In the genomic region with DNA sequence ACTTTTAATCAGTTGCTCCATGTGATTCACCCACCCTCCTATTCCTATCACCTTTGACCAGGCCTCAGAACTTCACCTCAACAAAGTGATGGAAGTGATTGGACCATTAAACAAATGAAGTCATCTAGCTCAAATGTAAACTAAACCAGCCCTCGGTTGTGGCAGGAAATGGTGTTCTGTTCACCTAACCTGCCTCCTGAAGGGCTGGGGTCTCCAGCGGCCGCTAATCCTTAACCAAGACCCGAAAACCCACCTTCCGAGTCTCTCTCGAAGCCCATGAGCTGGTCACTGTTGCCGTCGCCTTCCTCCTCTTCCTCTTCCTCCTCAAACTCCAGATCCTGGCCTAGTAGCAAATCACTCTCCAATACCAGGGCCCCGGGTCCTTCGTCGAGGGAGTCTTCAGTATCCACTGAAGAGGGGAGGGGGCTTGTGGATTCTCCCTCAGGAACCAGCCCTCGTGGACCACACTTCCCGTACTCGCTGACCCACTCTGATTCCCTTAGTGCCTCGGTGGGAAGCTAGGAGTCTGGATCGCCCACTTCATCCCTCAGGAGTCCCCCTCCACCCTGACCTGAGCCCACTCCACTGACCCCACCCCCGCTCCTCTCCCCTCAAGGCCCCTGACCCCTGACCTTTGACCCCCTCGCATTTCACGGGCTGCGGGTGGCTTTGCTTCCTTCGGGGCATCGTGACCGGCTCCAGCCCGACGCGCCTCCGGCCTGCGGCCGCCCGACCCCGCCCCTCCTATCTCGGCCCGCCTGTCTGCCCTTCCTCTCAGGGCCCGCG, we compare ENCODE assay signal across 9 cellular contexts. TPM values are rescaled to one million over a fixed set of nuclear protein-coding genes. Genes with fewer than 3 reads are reported as not detected.
DNase-seq lines count a peak whose midpoint lies in the region; ATAC-seq, FAIRE-seq and TF ChIP-seq lines count a peak whose summit lies in the region.
"Had no signal": no experiment of that assay in that cellular context is flagged by ENCODE, and none has a peak within 500 bp of the region (broad histone marks: within the 10 kb centered on the region; RNA-seq: fewer than 3 reads in every experiment).

No MANE protein-coding gene starts in this region.

- POLR2A ChIA-PET in HEK293T (lab: Yijun Ruan, JAX) = interaction anchor here (0.6 to 3.0 kb wide), 11 partner anchors 9 to 326 kb away, joined by 3 to 20 read pairs (median 4); a partner anchor contains a TSS

- ATAC-seq in heart left ventricle (peak in 2 of 4 donors; percentile 12 to 15), pancreas (peak in 3 of 4 donors; percentile 26 to 57 (median 27))

- H3K9me3 ChIP-seq in heart left ventricle (no peaks in the 10 kb centered on the region), pancreas (no peaks in the 10 kb centered on the region)

- no peaks in the 10 kb centered on the region for H3K27me3 ChIP-seq in heart left ventricle
- no peaks in the 10 kb centered on the region for H3K27me3 ChIP-seq in pancreas

- DNase-seq in ELF-1 (ENCODE audit: low read depth, low spot score) (peak; percentile 57), HCEC 1CT (peak; percentile 37), NCI-H69 (lab: John Stamatoyannopoulos, UW) (peak; percentile 65), heart left ventricle (peak; percentile 77 to 89 (median 83)), pancreas (peak in 4 of 6 donors; percentile 66 to 84 (median 75)), LoVo (ENCODE audit: low spot score) (no peak), HEK293T (ENCODE audit: extremely low spot score) (no peak)

- H3K4me1 Mint-ChIP-seq in activated naive CD8-positive, alpha-beta T cell (ENCODE audit: low read depth) = peaks cover 21% of the 10 kb centered on the region

- CTCF ChIA-PET in HEK293T (lab: Yijun Ruan, JAX) = interaction anchor here (0.7 to 1.1 kb wide), 2 partner anchors 10 to 100 kb away, joined by 3 read pairs; no protein-coding TSS in a partner anchor

- peaks cover 6% of the 10 kb centered on the region for H3K36me3 Mint-ChIP-seq in activated naive CD8-positive, alpha-beta T cell

- H3K9me3 Mint-ChIP-seq in activated naive CD8-positive, alpha-beta T cell (ENCODE audit: low read depth) = no peaks in the 10 kb centered on the region

- 0 to 1% (median 0%) methylated on average over 20 to 35 of the region's 35 CpGs for WGBS in heart left ventricle, 4 donors
- 1% methylated on average over 31 to 35 of the region's 35 CpGs for WGBS in pancreas, 2 donors

- H3K36me3 ChIP-seq in heart left ventricle (peaks cover 3 to 77% (median 68%) of the 10 kb centered on the region in 9 donors), pancreas (peaks cover 0 to 47% (median 21%) of the 10 kb centered on the region in 3 donors)

- H3K4me3 Mint-ChIP-seq in activated naive CD8-positive, alpha-beta T cell = peak overlapping the region; percentile 93

- H3K27ac Mint-ChIP-seq in activated naive CD8-positive, alpha-beta T cell = peak overlapping the region; percentile 96

- TF ChIP-seq POLR2A in heart left ventricle (IDR thresholded peaks at IDR 0.05) = no peak

- no peak for TF ChIP-seq CTCF in heart left ventricle (IDR thresholded peaks at IDR 0.05)
- TF ChIP-seq CTCF in pancreas (IDR thresholded peaks at IDR 0.05) = no peak

- H3K27ac ChIP-seq in heart left ventricle = peak overlapping the region; percentile 53 to 96 (median 89)
- peak overlapping the region; percentile 79 to 92 (median 90) for H3K27ac ChIP-seq in pancreas

- H3K27me3 Mint-ChIP-seq in activated naive CD8-positive, alpha-beta T cell = no peaks in the 10 kb centered on the region

- peaks cover 0 to 36% (median 16%) of the 10 kb centered on the region in 12 donors for H3K4me1 ChIP-seq in heart left ventricle
- peaks cover 5 to 14% (median 5%) of the 10 kb centered on the region in 3 donors for H3K4me1 ChIP-seq in pancreas

- H3K4me3 ChIP-seq in heart left ventricle (peak overlapping the region; percentile 32 to 82 (median 73)), pancreas (peak overlapping the region; percentile 44 to 64 (median 56))

- FAIRE-seq in pancreas (lab: Jason Lieb, UNC) = no peak
- FAIRE-seq: colon had no signal

- intact Hi-C loops in heart left ventricle (cut with DNase I) (loop anchor here in 1 of 10 donors (1.0 kb wide), 1 partner anchor 10 kb away; a partner anchor contains a TSS), pancreas (cut with DNase I) (no loop called here)

TF ChIP-seq in HEK293T, 16 proteins besides CTCF, POLR2A, EP300 and RAD21:
- TF ChIP-seq HDGF (IDR thresholded peaks at IDR 0.05; ENCODE audit: borderline replicate concordance) (no peak), FOXM1 (IDR thresholded peaks at IDR 0.05; ENCODE audit: borderline replicate concordance) (no peak), ZNF384 (IDR thresholded peaks at IDR 0.05) (no peak), NFRKB (IDR thresholded peaks at IDR 0.05) (no peak), ELF4 (IDR thresholded peaks at IDR 0.05) (no peak), SUZ12 (IDR thresholded peaks at IDR 0.05) (no peak), SP1 (IDR thresholded peaks at IDR 0.05) (no peak), L3MBTL2 (conservative IDR thresholded peaks at IDR 0.05) (no peak), CTBP1 (IDR thresholded peaks at IDR 0.05; ENCODE audit: borderline replicate concordance) (no peak)

RNA-seq across cellular contexts. Expression of a gene that starts 0.5 kb away (rescaled TPM):
- total RNA-seq in heart left ventricle = 10 to 100 TPM in 1 of 9 donors, 1 to 10 TPM in 8; 2.8 to 10.4 (median 7.1) TPM
- polyA plus RNA-seq in heart left ventricle = 10 to 100 TPM in 1 of 2 donors, 1 to 10 TPM in 1; 8.7 to 11.8 TPM
- total RNA-seq in pancreas = 10 to 100 TPM in 1 of 6 donors, 1 to 10 TPM in 5; 3.7 to 10.4 (median 7.6) TPM
- polyA plus RNA-seq in pancreas = 10 to 100 TPM; 30.1 to 34.4 TPM

RNA-seq across cellular contexts. Expression of a gene that starts 9.6 kb away (rescaled TPM):
- 10 to 100 TPM; 59.4 to 90.7 (median 77.2) TPM for total RNA-seq in heart left ventricle
- polyA plus RNA-seq in heart left ventricle = 100 to 1,000 TPM in 1 of 2 donors, 10 to 100 TPM in 1; 39.2 to 106 TPM
- total RNA-seq in pancreas = 10 to 100 TPM; 34.3 to 48.6 (median 39.5) TPM
- polyA plus RNA-seq in pancreas = 10 to 100 TPM; 38.8 to 60.2 TPM

RNA-seq across cellular contexts. Expression of a gene that starts 9.9 kb away (rescaled TPM):
- total RNA-seq in heart left ventricle = 10 to 100 TPM; 28.5 to 59.3 (median 37.0) TPM
- polyA plus RNA-seq in heart left ventricle = 10 to 100 TPM; 40.2 to 69.0 TPM
- 10 to 100 TPM; 24.1 to 34.7 (median 31.3) TPM for total RNA-seq in pancreas
- polyA plus RNA-seq in pancreas = 10 to 100 TPM; 69.9 to 98.1 TPM

RNA-seq across cellular contexts. Expression of a gene that starts 23.5 kb away (rescaled TPM):
- total RNA-seq in heart left ventricle (10 to 100 TPM; 19.9 to 42.6 (median 28.3) TPM), pancreas (10 to 100 TPM; 21.2 to 30.7 (median 26.7) TPM)
- polyA plus RNA-seq in heart left ventricle (10 to 100 TPM; 17.8 to 21.9 TPM), pancreas (10 to 100 TPM; 33.1 to 34.3 TPM)

RNA-seq across cellular contexts. Expression of a gene that starts 29.4 kb away (rescaled TPM):
- total RNA-seq in heart left ventricle (10 to 100 TPM; 31.7 to 49.7 (median 40.2) TPM), pancreas (10 to 100 TPM; 23.6 to 37.8 (median 28.7) TPM)
- polyA plus RNA-seq in heart left ventricle (10 to 100 TPM; 31.2 to 87.2 TPM), pancreas (10 to 100 TPM; 28.6 to 31.8 TPM)

Comparison
In these comparisons a context has a peak if more than half of its experiments do, and no peak if none do; other contexts are left out.
1. DNase-seq: peak in ELF-1 (single experiment), HCEC 1CT (single experiment), NCI-H69 (single experiment), heart left ventricle (5 of 5) and pancreas (4 of 6); none in LoVo (single experiment) and HEK293T (single experiment).